In genomic region chr12:98750511-98750910, GRCh38 we compare ENCODE assay signal across 1 cellular context.
TF ChIP-seq lines count a peak whose summit lies in the region.

No MANE protein-coding gene starts in this region.

TF ChIP-seq in WTC11, 78 proteins besides CTCF, POLR2A, EP300 and RAD21 (continued from another document):
- TF ChIP-seq ZNF281 (CRISPR knock-in tag; IDR thresholded peaks at IDR 0.05) (no peak), TEAD4 (CRISPR knock-in tag; IDR thresholded peaks at IDR 0.05) (no peak), ZBTB21 (CRISPR knock-in tag; IDR thresholded peaks at IDR 0.05; ENCODE audit: borderline replicate concordance) (no peak), ZNF416 (CRISPR knock-in tag; IDR thresholded peaks at IDR 0.05) (no peak), RELA (CRISPR knock-in tag; IDR thresholded peaks at IDR 0.05; ENCODE audit: borderline replicate concordance) (no peak), ESRRA (CRISPR knock-in tag; IDR thresholded peaks at IDR 0.05; ENCODE audit: borderline replicate concordance) (no peak)
